In genomic region chr2:161237397-161238263, GRCh38 we compare ENCODE assay signal across 8 cellular contexts.
DNase-seq lines count a peak whose midpoint lies in the region; ATAC-seq and TF ChIP-seq lines count a peak whose summit lies in the region.

No MANE protein-coding gene starts in this region.

- H3K36me3 ChIP-seq in DND-41 (ENCODE audit: insufficient read depth, low read length) (peaks cover 21% of the 10 kb centered on the region), left lung (peaks cover 0 to 23% of the 10 kb centered on the region in 2 donors)

- peaks cover 2% of the 10 kb centered on the region; the same call in 1 of the 2 replicates for H3K79me2 ChIP-seq in DND-41 (ENCODE audit: insufficient read depth, low read length)

- H3K27ac ChIP-seq in DND-41 (ENCODE audit: low read length) (no peak overlapping the region), cingulate gyrus (ENCODE audit: low read depth, low read length) (peak overlapping the region; percentile 87), left lung (no peak overlapping the region)

- DNase-seq in DND-41 (no peak), NAMALWA (ENCODE audit: low spot score) (peak; percentile 46), left lung (peak; percentile 49 to 88)
- peak; percentile 32 for DNase-seq in activated CD4-positive, alpha-beta T cell treated with anti-CD3 and anti-CD28 coated beads for 1 hour
- peak; percentile 45 for DNase-seq in stimulated activated CD4-positive, alpha-beta T cell treated with anti-CD3 and anti-CD28 coated beads, Interleukin-2, amount 100 ng/mL, for 4 hours (ENCODE audit: low read depth)

- ATAC-seq in DND-41 (ENCODE audit: insufficient read depth, low read depth) (peak; percentile 36; the same call in 1 of the 3 replicates), GM21723 (IDR thresholded peaks at IDR 0.05; ENCODE audit: unreplicated experiment) (peak; percentile 44), left lung (peak; percentile 85), GM18861 (IDR thresholded peaks at IDR 0.05; ENCODE audit: unreplicated experiment) (no peak)

- H3K9me3 ChIP-seq in DND-41 (ENCODE audit: insufficient read depth, low read length, severe bottlenecking) (no peaks in the 10 kb centered on the region), left lung (no peaks in the 10 kb centered on the region)

- TF ChIP-seq CTCF in DND-41 (IDR thresholded peaks at IDR 0.05; ENCODE audit: borderline replicate concordance, extremely low read depth, low read length, poor library complexity, severe bottlenecking) (no peak), left lung (IDR thresholded peaks at IDR 0.05) (no peak)

- H3K9ac ChIP-seq in DND-41 (ENCODE audit: low read depth, low read length): no peak overlapping the region

- H3K27me3 ChIP-seq in DND-41 (ENCODE audit: insufficient read depth, low read length, poor library complexity): no peaks in the 10 kb centered on the region
- H3K27me3 ChIP-seq in left lung: peaks cover 0 to 23% of the 10 kb centered on the region in 2 donors

- H3K4me3 ChIP-seq in DND-41 (ENCODE audit: low read depth in 1 of 2, low read length in 2 of 2) (no peak overlapping the region), left lung (peak overlapping the region; percentile 48 to 64)

- no peak overlapping the region for H2AFZ ChIP-seq in DND-41 (ENCODE audit: low read depth, low read length)

- intact Hi-C loops in left lung (cut with DNase I): no loop called here

- peaks cover 4% of the 10 kb centered on the region for H3K4me1 ChIP-seq in DND-41 (ENCODE audit: insufficient read depth, low read length)
- H3K4me1 ChIP-seq in left lung: peaks cover 0 to 22% of the 10 kb centered on the region in 2 donors

- no peak overlapping the region for H3K4me2 ChIP-seq in DND-41 (ENCODE audit: insufficient read depth, low read length)

- H4K20me1 ChIP-seq in DND-41 (ENCODE audit: insufficient read depth, low read length): no peaks in the 10 kb centered on the region

Comparison
In these comparisons a context has a peak if more than half of its experiments do, and no peak if none do; other contexts are left out.
1. H3K4me3 ChIP-seq: peak in left lung (2 of 2); none in DND-41 (0 of 2).